ENCODE assay signal across 8 cellular contexts in genomic region chr1:161182214-161182613, GRCh38.
DNase-seq lines count a peak whose midpoint lies in the region; TF ChIP-seq lines count a peak whose summit lies in the region.

No MANE protein-coding gene starts in this region.

- peak overlapping the region; percentile 47 for H3K4me2 ChIP-seq in KMS-11

- peak overlapping the region; percentile 60 for H3K4me3 Mint-ChIP-seq in activated T-cell treated with anti-CD3 and anti-CD28 coated beads, Interleukin-2, amount 50 U/mL, for 24 hours

- peaks cover 3% of the 10 kb centered on the region for H3K9me3 Mint-ChIP-seq in activated T-cell treated with anti-CD3 and anti-CD28 coated beads, Interleukin-2, amount 50 U/mL, for 24 hours

- H3K4me3 ChIP-seq in KMS-11 (IDR thresholded peaks at IDR 0.05; ENCODE audit: insufficient read depth, low read depth, low read length) (peak overlapping the region; percentile 86), mucosa of rectum (ENCODE audit: low read length in 2 of 2) (peak overlapping the region in 1 of 2 donors; percentile 0)

- TF ChIP-seq CTCF in KMS-11 (conservative IDR thresholded peaks at IDR 0.05; ENCODE audit: low read depth, low read length) = no peak

- peaks cover under 1% of the 10 kb centered on the region; the same call in 1 of the 2 replicates for H3K79me2 ChIP-seq in KMS-11 (ENCODE audit: insufficient read depth, low read depth)

- H3K27me3 Mint-ChIP-seq in activated T-cell treated with anti-CD3 and anti-CD28 coated beads, Interleukin-2, amount 50 U/mL, for 24 hours = no peaks in the 10 kb centered on the region

- H3K9me3 ChIP-seq in mucosa of rectum (ENCODE audit: control insufficient read depth in 2 of 2, low read length in 2 of 2) = no peaks in the 10 kb centered on the region

- H3K27me3 ChIP-seq in KMS-11 (ENCODE audit: insufficient read depth, low read depth) (no peaks in the 10 kb centered on the region), mucosa of rectum (ENCODE audit: control insufficient read depth in 2 of 2, insufficient read depth in 2 of 2, low read length in 2 of 2) (no peaks in the 10 kb centered on the region)

- peaks cover 81% of the 10 kb centered on the region for H3K4me1 Mint-ChIP-seq in activated T-cell treated with anti-CD3 and anti-CD28 coated beads, Interleukin-2, amount 50 U/mL, for 24 hours (ENCODE audit: low read depth)

- H3K27ac Mint-ChIP-seq in activated T-cell treated with anti-CD3 and anti-CD28 coated beads, Interleukin-2, amount 50 U/mL, for 24 hours = peak overlapping the region; percentile 96

- H3K4me1 ChIP-seq in KMS-11 (ENCODE audit: low read depth, poor library complexity, severe bottlenecking) (peaks cover 81% of the 10 kb centered on the region), mucosa of rectum (ENCODE audit: control insufficient read depth in 2 of 2, insufficient read depth in 2 of 2, low read length in 2 of 2) (peaks cover 5 to 13% of the 10 kb centered on the region in 2 donors)

- H3K36me3 ChIP-seq in KMS-11 (ENCODE audit: insufficient read depth) (no peaks in the 10 kb centered on the region), mucosa of rectum (ENCODE audit: control insufficient read depth in 2 of 2, insufficient read depth in 2 of 2, low read length in 2 of 2) (no peaks in the 10 kb centered on the region)

- H2AFZ ChIP-seq in KMS-11 (ENCODE audit: low read depth) = peak overlapping the region; percentile 40

- H3K36me3 Mint-ChIP-seq in activated T-cell treated with anti-CD3 and anti-CD28 coated beads, Interleukin-2, amount 50 U/mL, for 24 hours (ENCODE audit: low read depth) = peaks cover 4% of the 10 kb centered on the region

- no peaks in the 10 kb centered on the region for H4K20me1 ChIP-seq in KMS-11 (ENCODE audit: insufficient read depth)

- DNase-seq in SKM-1 treated with dmso at 0.1 percent for 144 hours (lab: John Stamatoyannopoulos, UW; ENCODE audit: unreplicated experiment) = peak; percentile 33
- DNase-seq in SKM-1 (lab: John Stamatoyannopoulos, UW; ENCODE audit: unreplicated experiment) = no peak
- peak; percentile 65 for DNase-seq in activated T-cell treated with anti-CD3 and anti-CD28 coated beads, Interleukin-2, amount 50 U/mL, for 24 hours
- DNase-seq in NCI-H2171 (lab: John Stamatoyannopoulos, UW) = no peak
- DNase-seq in NCI-H446 treated with DMSO at 0.1 percent for 48 hours (lab: John Stamatoyannopoulos, UW) = no peak
- no peak for DNase-seq in NCI-H2196 (lab: John Stamatoyannopoulos, UW; ENCODE audit: unreplicated experiment)

- H3K9ac ChIP-seq in KMS-11 = peak overlapping the region; percentile 1; the same call in 1 of the 2 replicates
- H3K9ac ChIP-seq in mucosa of rectum (ENCODE audit: low read depth in 1 of 2, low read length in 2 of 2) = no peak overlapping the region

- peak overlapping the region; percentile 39 for H3K27ac ChIP-seq in KMS-11
- peak overlapping the region; percentile 40 to 63 for H3K27ac ChIP-seq in mucosa of rectum (ENCODE audit: low read depth in 2 of 2, low read length in 2 of 2)

Comparison
In these comparisons a context has a peak if more than half of its experiments do, and no peak if none do; other contexts are left out.
1. DNase-seq: peak in SKM-1 treated with dmso at 0.1 percent for 144 hours (single experiment) and activated T-cell treated with anti-CD3 and anti-CD28 coated beads, Interleukin-2, amount 50 U/mL, for 24 hours (single experiment); none in SKM-1 (single experiment), NCI-H2171 (single experiment), NCI-H446 treated with DMSO at 0.1 percent for 48 hours (single experiment) and NCI-H2196 (single experiment).